In genomic region chr10:73871915-73872710, GRCh38 we compare ENCODE assay signal across 8 cellular contexts. TPM values are rescaled to one million over a fixed set of nuclear protein-coding genes. Genes with fewer than 3 reads are reported as not detected.
DNase-seq lines count a peak whose midpoint lies in the region; ATAC-seq and TF ChIP-seq lines count a peak whose summit lies in the region.

No MANE protein-coding gene starts in this region.

- peaks cover 14 to 31% of the 10 kb centered on the region in 2 donors for H3K36me3 ChIP-seq in mucosa of rectum (ENCODE audit: control insufficient read depth in 2 of 2, insufficient read depth in 2 of 2, low read length in 2 of 2)

- no peak for ATAC-seq in GM19463 (IDR thresholded peaks at IDR 0.05; ENCODE audit: unreplicated experiment)

- no peaks in the 10 kb centered on the region for H3K9me3 ChIP-seq in mucosa of rectum (ENCODE audit: control insufficient read depth in 2 of 2, low read length in 2 of 2)

- peak overlapping the region; percentile 15 to 71 for H3K4me3 ChIP-seq in mucosa of rectum (ENCODE audit: low read length in 2 of 2)

- peaks cover 39% of the 10 kb centered on the region in 2 donors for H3K4me1 ChIP-seq in mucosa of rectum (ENCODE audit: control insufficient read depth in 2 of 2, insufficient read depth in 2 of 2, low read length in 2 of 2)

- H3K27me3 ChIP-seq in mucosa of rectum (ENCODE audit: control insufficient read depth in 2 of 2, insufficient read depth in 2 of 2, low read length in 2 of 2) = no peaks in the 10 kb centered on the region

- DNase-seq in AG09319 (ENCODE audit: extremely low read depth, low read depth) (peak; percentile 56), HuH-7 (ENCODE audit: low spot score) (peak; percentile 74), caudate nucleus (lab: John Stamatoyannopoulos, UW) (no peak), NCI-H187 treated with DMSO at 0.1 percent for 48 hours (lab: John Stamatoyannopoulos, UW) (no peak), ureter (ENCODE audit: low spot score) (no peak), iPS-NIHi11 (ENCODE audit: low spot score) (no peak)

- H3K9ac ChIP-seq in mucosa of rectum (ENCODE audit: low read depth in 1 of 2, low read length in 2 of 2) = peak overlapping the region in 1 of 2 donors; percentile 9

- peak overlapping the region; percentile 37 for H3K27ac ChIP-seq in caudate nucleus (ENCODE audit: low read depth, low read length)
- H3K27ac ChIP-seq in mucosa of rectum (ENCODE audit: low read depth in 2 of 2, low read length in 2 of 2) = peak overlapping the region; percentile 44 to 79

- TF ChIP-seq CTCF in AG09319 (IDR thresholded peaks at IDR 0.05; ENCODE audit: low read depth, low read length) = peak; percentile 59

RNA-seq across cellular contexts. Expression of gene CAMK2G, which starts 2.2 kb away (rescaled TPM):
- 80.5 TPM for total RNA-seq in ureter

RNA-seq across cellular contexts. Expression of gene PLAU, which starts 38.8 kb away (rescaled TPM):
- 13.8 TPM for total RNA-seq in ureter

Comparison
In these comparisons a context has a peak if more than half of its experiments do, and no peak if none do; other contexts are left out.
1. DNase-seq: peak in AG09319 (single experiment) and HuH-7 (single experiment); none in caudate nucleus (0 of 61), NCI-H187 treated with DMSO at 0.1 percent for 48 hours (single experiment), ureter (single experiment) and iPS-NIHi11 (single experiment).